8 cellular contexts compared by ENCODE assay signal in genomic region chr22:31626427-31627150, GRCh38. TPM values are rescaled to one million over a fixed set of nuclear protein-coding genes. Genes with fewer than 3 reads are reported as not detected.
DNase-seq lines count a peak whose midpoint lies in the region; ATAC-seq and TF ChIP-seq lines count a peak whose summit lies in the region.
"Had no signal": no experiment of that assay in that cellular context is flagged by ENCODE, and none has a peak within 500 bp of the region (broad histone marks: within the 10 kb centered on the region; RNA-seq: fewer than 3 reads in every experiment).

No MANE protein-coding gene starts in this region.

- H3K4me1 ChIP-seq in HCT116 (ENCODE audit: control insufficient read depth in 1 of 2, insufficient read depth in 2 of 2, low read length in 2 of 2) (peaks cover 5 to 27% of the 10 kb centered on the region in 2 experiments; a peak in 3 of 4 replicates), skeletal muscle tissue (ENCODE audit: control insufficient read depth in 3 of 3, insufficient read depth in 3 of 3, low read length in 3 of 3) (peaks cover 53 to 63% (median 61%) of the 10 kb centered on the region in 3 donors)

- DNase-seq in HCT116 (ENCODE audit: low read depth, low spot score) (no peak), activated B cell treated with CpG ODN at 0.5 μM for 24 hours (no peak), fibroblast of the conjunctiva (ENCODE audit: low read depth) (peak; percentile 20), CD1c-positive myeloid dendritic cell (ENCODE audit: extremely low spot score) (no peak), NCI-H510A (lab: John Stamatoyannopoulos, UW) (no peak)
- DNase-seq: activated CD8-positive, alpha-beta memory T cell treated with anti-CD3 and anti-CD28 coated beads, Interleukin-2, amount 50 U/mL, for 4 hours had no signal

- POLR2A ChIA-PET in HCT116 (lab: Charles Lee) (no interaction called here), activated B cell treated with CpG ODN at 0.5 μM for 24 hours (lab: Charles Lee) (no interaction called here)

- RAD21 ChIA-PET in HCT116 (lab: Charles Lee; ENCODE audit: low non-redundant PET in 1 of 2, low total read pairs in 2 of 2, uncharacterized antibody in 2 of 2, unreplicated experiment in 2 of 2): no interaction called here

- H3K4me3 ChIP-seq in HCT116 (replicated peaks in 1 of 2; ENCODE audit: low read depth in 1 of 2, low read length in 2 of 2): no peak overlapping the region
- H3K4me3 ChIP-seq in skeletal muscle tissue (ENCODE audit: low read length in 3 of 3): peak overlapping the region in 2 of 3 donors; percentile 1 to 22

- no peaks in the 10 kb centered on the region for H3K9me3 Mint-ChIP-seq in activated B cell treated with CpG ODN at 0.5 μM for 24 hours

- peaks cover 26% of the 10 kb centered on the region for H3K36me3 Mint-ChIP-seq in activated B cell treated with CpG ODN at 0.5 μM for 24 hours (ENCODE audit: low read depth)

- H3K36me3 ChIP-seq in HCT116 (ENCODE audit: control insufficient read depth in 1 of 2, insufficient read depth in 2 of 2, low read length in 2 of 2): peaks cover 0 to 15% of the 10 kb centered on the region in 2 experiments; a peak in 2 of 4 replicates
- peaks cover 3 to 10% (median 5%) of the 10 kb centered on the region in 3 donors for H3K36me3 ChIP-seq in skeletal muscle tissue (ENCODE audit: control insufficient read depth in 3 of 3, insufficient read depth in 3 of 3, low read length in 3 of 3)

- no peaks in the 10 kb centered on the region for H3K27me3 Mint-ChIP-seq in activated B cell treated with CpG ODN at 0.5 μM for 24 hours

- no peak overlapping the region for H2AFZ ChIP-seq in HCT116 (ENCODE audit: low read depth, low read length, poor library complexity, severe bottlenecking)

- no peaks in the 10 kb centered on the region for H3K27me3 ChIP-seq in HCT116 (ENCODE audit: insufficient read depth, low read length)
- H3K27me3 ChIP-seq in skeletal muscle tissue (ENCODE audit: control insufficient read depth in 3 of 3, insufficient read depth in 3 of 3, low read length in 3 of 3): no peaks in the 10 kb centered on the region

- ATAC-seq in HCT116 (no peak), activated B cell treated with CpG ODN at 0.5 μM for 24 hours (ENCODE audit: low read depth) (no peak), HG02970 (IDR thresholded peaks at IDR 0.05; ENCODE audit: low FRiP score, unreplicated experiment) (no peak)

- no peak overlapping the region for H3K9ac ChIP-seq in HCT116 (ENCODE audit: low read length)
- H3K9ac ChIP-seq in skeletal muscle tissue (ENCODE audit: low read depth in 1 of 3, low read length in 3 of 3): peak overlapping the region; percentile 32 to 54 (median 47)

- peak overlapping the region; percentile 59 for H3K27ac Mint-ChIP-seq in activated B cell treated with CpG ODN at 0.5 μM for 24 hours

- no peaks in the 10 kb centered on the region for H3K9me2 ChIP-seq in HCT116 (ENCODE audit: insufficient read depth)

- TF ChIP-seq CTCF in HCT116 (IDR thresholded peaks at IDR 0.05 in 2 of 3, conservative IDR thresholded peaks at IDR 0.05 in 1 of 3; ENCODE audit: borderline replicate concordance in 1 of 3, insufficient read depth in 1 of 3, low read depth in 2 of 3, low read length in 2 of 3) (no peak), activated B cell treated with CpG ODN at 0.5 μM for 24 hours (IDR thresholded peaks at IDR 0.05) (no peak)

- no peaks in the 10 kb centered on the region for H4K20me1 ChIP-seq in HCT116 (ENCODE audit: insufficient read depth)

- TF ChIP-seq POLR2A in HCT116 (IDR thresholded peaks at IDR 0.05; ENCODE audit: borderline replicate concordance, extremely low read depth, insufficient read depth, insufficient read length): no peak

- H3K9me3 ChIP-seq in HCT116 (ENCODE audit: control insufficient read depth in 1 of 2, insufficient read depth in 1 of 2, low read depth in 1 of 2, low read length in 2 of 2) (no peaks in the 10 kb centered on the region), skeletal muscle tissue (ENCODE audit: control insufficient read depth in 3 of 3, low read length in 3 of 3) (no peaks in the 10 kb centered on the region)

- no peak for TF ChIP-seq RAD21 in HCT116 (IDR thresholded peaks at IDR 0.05; ENCODE audit: low read depth)

- CTCF ChIA-PET in HCT116 (lab: Charles Lee) (no interaction called here), activated B cell treated with CpG ODN at 0.5 μM for 24 hours (lab: Charles Lee) (no interaction called here)

- H3K4me2 ChIP-seq in HCT116 (ENCODE audit: low read length): no peak overlapping the region

- peaks cover 95% of the 10 kb centered on the region for H3K79me2 ChIP-seq in HCT116 (ENCODE audit: insufficient read depth, low read length)

- H3K4me1 Mint-ChIP-seq in activated B cell treated with CpG ODN at 0.5 μM for 24 hours: peaks cover 45% of the 10 kb centered on the region

- H3K27ac ChIP-seq in HCT116 (ENCODE audit: low read depth, low read length) (peak overlapping the region; percentile 18; the same call in 1 of the 2 replicates), skeletal muscle tissue (ENCODE audit: low read depth, low read length) (peak overlapping the region; percentile 33)

- BruUV-seq in HCT116 (replicated peaks; lab: Mats Ljungman, UMichigan): no TSS peak

- intact Hi-C loops in HCT116 (cut with micrococcal nuclease) (no loop called here), activated B cell treated with CpG ODN at 0.5 μM for 24 hours (cut with micrococcal nuclease) (no loop called here)

- no peak overlapping the region for H3K4me3 Mint-ChIP-seq in activated B cell treated with CpG ODN at 0.5 μM for 24 hours

TF ChIP-seq in HCT116, 20 proteins besides CTCF, POLR2A, EP300 and RAD21:
- no peak for TF ChIP-seq SP1 (IDR thresholded peaks at IDR 0.05; ENCODE audit: low read depth)
- no peak for TF ChIP-seq CEBPB (IDR thresholded peaks at IDR 0.05; ENCODE audit: low read depth)
- TF ChIP-seq JUND (IDR thresholded peaks at IDR 0.05): no peak

RNA-seq across cellular contexts. Expression of gene PISD, which starts 35.4 kb away (rescaled TPM):
- total RNA-seq in HCT116 (2021; ENCODE audit: unreplicated experiment): 47.1 TPM
- polyA plus RNA-seq in HCT116 (2012): 31.1 and 33.8 TPM in 2 replicates
- total RNA-seq in activated B cell treated with CpG ODN at 0.5 μM for 24 hours: 53.7 and 61.6 TPM in 2 replicates
- 11.0 TPM for total RNA-seq in skeletal muscle tissue

Comparison
In these comparisons a context has a peak if more than half of its experiments do, and no peak if none do; other contexts are left out.
1. H3K4me3 ChIP-seq: peak in skeletal muscle tissue (2 of 3); none in HCT116 (0 of 2).